Comparison of ENCODE assay signal across 8 cellular contexts in genomic region chr2:216012133-216012829, GRCh38. TPM values are rescaled to one million over a fixed set of nuclear protein-coding genes. Genes with fewer than 3 reads are reported as not detected.
DNase-seq lines count a peak whose midpoint lies in the region; ATAC-seq and TF ChIP-seq lines count a peak whose summit lies in the region.

No MANE protein-coding gene starts in this region.

- H3K27ac ChIP-seq in lower lobe of right lung = peak overlapping the region; percentile 87

- no peaks in the 10 kb centered on the region for H3K9me3 ChIP-seq in lower lobe of right lung

- peak; percentile 45 for DNase-seq in COLO829 (ENCODE audit: low spot score)
- peak; percentile 46 for DNase-seq in KBM-7
- DNase-seq in lower lobe of right lung = no peak

- peaks cover 5% of the 10 kb centered on the region for H3K36me3 Mint-ChIP-seq in brain

- H3K27me3 ChIP-seq in lower lobe of right lung (ENCODE audit: low read depth) = no peaks in the 10 kb centered on the region

- peaks cover 35% of the 10 kb centered on the region for H3K4me1 Mint-ChIP-seq in brain

- H3K4me3 Mint-ChIP-seq in brain = peak overlapping the region; percentile 82 to 94 (median 87)

- H3K27ac Mint-ChIP-seq in brain = peak overlapping the region; percentile 12 to 86 (median 29)

- peak overlapping the region; percentile 67 for H3K4me3 ChIP-seq in lower lobe of right lung

- in situ Hi-C loops in KBM-7 (cut with MboI; ENCODE audit: low pct_unique_long_range_greater_than_20kb, low sequenced_read_pairs) = no loop called here

- H3K4me1 ChIP-seq in lower lobe of right lung = peaks cover 25% of the 10 kb centered on the region

- no peaks in the 10 kb centered on the region for H3K9me3 Mint-ChIP-seq in brain

- peak; percentile 85 to 92 for ATAC-seq in lower lobe of right lung
- no peak for ATAC-seq in GM21423 (IDR thresholded peaks at IDR 0.05; ENCODE audit: unreplicated experiment)
- ATAC-seq in GM19467 (IDR thresholded peaks at IDR 0.05; ENCODE audit: unreplicated experiment) = no peak
- ATAC-seq in GM21515 (IDR thresholded peaks at IDR 0.05; ENCODE audit: unreplicated experiment) = no peak
- ATAC-seq in HG02763 (IDR thresholded peaks at IDR 0.05; ENCODE audit: unreplicated experiment) = no peak

- no peaks in the 10 kb centered on the region for H3K36me3 ChIP-seq in lower lobe of right lung

- TF ChIP-seq CTCF in brain (conservative IDR thresholded peaks at IDR 0.05) = no peak
- TF ChIP-seq CTCF in lower lobe of right lung (IDR thresholded peaks at IDR 0.05) = no peak

- peaks cover 5% of the 10 kb centered on the region for H3K27me3 Mint-ChIP-seq in brain

- intact Hi-C loops in lower lobe of right lung (cut with DNase I) = no loop called here

RNA-seq across cellular contexts. Expression of gene MREG, which starts 1.1 kb away (rescaled TPM):
- polyA plus RNA-seq in brain (ENCODE audit: insufficient read depth, low read depth, low replicate concordance) = 8.5 TPM
- 12.7 TPM for total RNA-seq in lower lobe of right lung

Comparison
In these comparisons a context has a peak if more than half of its experiments do, and no peak if none do; other contexts are left out.
1. ATAC-seq: peak in lower lobe of right lung (2 of 2); none in GM21423 (single experiment), GM19467 (single experiment), GM21515 (single experiment) and HG02763 (single experiment).